ENCODE assay signal across 16 cellular contexts in genomic region chr7:139725843-139726484, GRCh38. TPM values are rescaled to one million over a fixed set of nuclear protein-coding genes. Genes with fewer than 3 reads are reported as not detected.
DNase-seq lines count a peak whose midpoint lies in the region; ATAC-seq and TF ChIP-seq lines count a peak whose summit lies in the region.
"Had no signal": no experiment of that assay in that cellular context is flagged by ENCODE, and none has a peak within 500 bp of the region (broad histone marks: within the 10 kb centered on the region; RNA-seq: fewer than 3 reads in every experiment).

No MANE protein-coding gene starts in this region.

- no peak overlapping the region for H3K4me3 Mint-ChIP-seq in stimulated activated naive CD8-positive, alpha-beta T cell treated with anti-CD3 and anti-CD28 coated beads, Interleukin-15, amount 100 ng/mL, for 72 hours
- peak overlapping the region; percentile 47 for H3K4me3 Mint-ChIP-seq in activated B cell treated with CpG ODN at 0.5 μM for 24 hours
- peak overlapping the region; percentile 69 for H3K4me3 Mint-ChIP-seq in memory B cell
- H3K4me3 Mint-ChIP-seq: neural crest cell had no signal

- TF ChIP-seq CTCF in activated B cell treated with CpG ODN at 0.5 μM for 24 hours (IDR thresholded peaks at IDR 0.05), result no peak
- no peak for TF ChIP-seq CTCF in vagina (IDR thresholded peaks at IDR 0.05)

- peaks cover 37% of the 10 kb centered on the region for H3K4me1 Mint-ChIP-seq in stimulated activated naive CD8-positive, alpha-beta T cell treated with anti-CD3 and anti-CD28 coated beads, Interleukin-15, amount 100 ng/mL, for 72 hours
- H3K4me1 Mint-ChIP-seq in activated B cell treated with CpG ODN at 0.5 μM for 24 hours (peaks cover 36% of the 10 kb centered on the region), memory B cell (peaks cover 30% of the 10 kb centered on the region)

- H3K36me3 ChIP-seq in vagina, result no peaks in the 10 kb centered on the region
- H3K36me3 ChIP-seq: suprapubic skin had no signal

- no peaks in the 10 kb centered on the region for H3K9me3 Mint-ChIP-seq in stimulated activated naive CD8-positive, alpha-beta T cell treated with anti-CD3 and anti-CD28 coated beads, Interleukin-15, amount 100 ng/mL, for 72 hours
- no peaks in the 10 kb centered on the region for H3K9me3 Mint-ChIP-seq in activated B cell treated with CpG ODN at 0.5 μM for 24 hours
- no peaks in the 10 kb centered on the region for H3K9me3 Mint-ChIP-seq in memory B cell
- H3K9me3 Mint-ChIP-seq: neural crest cell had no signal

- no peak for DNase-seq in stimulated activated naive CD8-positive, alpha-beta T cell treated with anti-CD3 and anti-CD28 coated beads, Interleukin-15, amount 100 ng/mL, for 72 hours
- no peak for DNase-seq in stimulated activated naive CD8-positive, alpha-beta T cell treated with anti-CD3 and anti-CD28 coated beads, Interleukin-15, Interleukin-2, amounts not matched to agents 100 U/mL and 50 U/mL, for 24 hours
- no peak for DNase-seq in activated B cell treated with CpG ODN at 0.5 μM for 24 hours
- no peak for DNase-seq in memory B cell (ENCODE audit: low spot score in 2 of 2)
- DNase-seq in vagina (ENCODE audit: extremely low spot score in 2 of 2), result no peak
- DNase-seq in medulla oblongata (ENCODE audit: extremely low spot score), result no peak
- DNase-seq in SW 1271 (lab: John Stamatoyannopoulos, UW), result no peak
- DNase-seq: activated T-cell treated with anti-CD3 and anti-CD28 coated beads for 4 hours; cortex of kidney; hippocampal formation; NCI-H2171 treated with DMSO at 0.1 percent for 48 hours; stimulated activated CD4-positive, alpha-beta T cell treated with anti-CD3 and anti-CD28 coated beads, Interleukin-2, amount 100 ng/mL, for 24 hours; T-helper 1 cell had no signal

- no peaks in the 10 kb centered on the region for H3K9me3 ChIP-seq in vagina
- H3K9me3 ChIP-seq: suprapubic skin had no signal

- intact Hi-C loops in activated B cell treated with CpG ODN at 0.5 μM for 24 hours (cut with micrococcal nuclease), result no loop called here
- intact Hi-C loops in vagina (cut with DNase I), result no loop called here

- CTCF ChIA-PET in activated B cell treated with CpG ODN at 0.5 μM for 24 hours (lab: Charles Lee), result interaction anchor here (1.3 to 1.4 kb wide), 2 partner anchors 12 to 79 kb away, joined by 3 read pairs; no protein-coding TSS in a partner anchor

- no peak for TF ChIP-seq POLR2A in vagina (IDR thresholded peaks at IDR 0.05)

- H3K36me3 Mint-ChIP-seq in activated B cell treated with CpG ODN at 0.5 μM for 24 hours (ENCODE audit: low read depth), result peaks cover 1% of the 10 kb centered on the region
- peaks cover 11% of the 10 kb centered on the region for H3K36me3 Mint-ChIP-seq in memory B cell

- POLR2A ChIA-PET in activated B cell treated with CpG ODN at 0.5 μM for 24 hours (lab: Charles Lee), result interaction anchor here (1.2 to 2.7 kb wide), 3 partner anchors 11 to 17 kb away, joined by 3 to 6 read pairs (median 4); no protein-coding TSS in a partner anchor

- no peaks in the 10 kb centered on the region for H3K27me3 Mint-ChIP-seq in stimulated activated naive CD8-positive, alpha-beta T cell treated with anti-CD3 and anti-CD28 coated beads, Interleukin-15, amount 100 ng/mL, for 72 hours
- H3K27me3 Mint-ChIP-seq in activated B cell treated with CpG ODN at 0.5 μM for 24 hours (no peaks in the 10 kb centered on the region), memory B cell (no peaks in the 10 kb centered on the region)

- peaks cover 50% of the 10 kb centered on the region for H3K4me1 ChIP-seq in vagina

- ATAC-seq in stimulated activated naive CD8-positive, alpha-beta T cell treated with anti-CD3 and anti-CD28 coated beads, Interleukin-15, amount 100 ng/mL, for 72 hours, result peak; percentile 49
- no peak for ATAC-seq in stimulated activated naive CD8-positive, alpha-beta T cell treated with anti-CD3 and anti-CD28 coated beads, Interleukin-15, Interleukin-2, amounts not matched to agents 100 U/mL and 50 U/mL, for 24 hours
- ATAC-seq in activated B cell treated with CpG ODN at 0.5 μM for 24 hours (ENCODE audit: low read depth), result peak; percentile 29
- ATAC-seq in memory B cell (ENCODE audit: low read depth), result peak; percentile 50
- ATAC-seq in GM21528 (IDR thresholded peaks at IDR 0.05; ENCODE audit: low FRiP score, unreplicated experiment), result no peak

- no peak overlapping the region for H3K27ac Mint-ChIP-seq in stimulated activated naive CD8-positive, alpha-beta T cell treated with anti-CD3 and anti-CD28 coated beads, Interleukin-15, amount 100 ng/mL, for 72 hours
- H3K27ac Mint-ChIP-seq in activated B cell treated with CpG ODN at 0.5 μM for 24 hours (peak overlapping the region; percentile 87), memory B cell (peak overlapping the region; percentile 91)

- H3K27me3 ChIP-seq in vagina, result no peaks in the 10 kb centered on the region
- H3K27me3 ChIP-seq: suprapubic skin had no signal

- peak overlapping the region; percentile 9 for H3K27ac ChIP-seq in vagina
- H3K27ac ChIP-seq: suprapubic skin had no signal

- H3K4me3 ChIP-seq in vagina, result no peak overlapping the region
- H3K4me3 ChIP-seq: suprapubic skin had no signal

RNA-seq across cellular contexts. Expression of gene HIPK2, which starts 51.8 kb away (rescaled TPM):
- 21.1 and 23.0 TPM in 2 replicates for total RNA-seq in activated B cell treated with CpG ODN at 0.5 μM for 24 hours
- total RNA-seq in vagina, result 21.9 TPM

Comparison
In these comparisons a context has a peak if more than half of its experiments do, and no peak if none do; other contexts are left out.
1. ATAC-seq: peak in stimulated activated naive CD8-positive, alpha-beta T cell treated with anti-CD3 and anti-CD28 coated beads, Interleukin-15, amount 100 ng/mL, for 72 hours (single experiment), activated B cell treated with CpG ODN at 0.5 μM for 24 hours (single experiment) and memory B cell (single experiment); none in stimulated activated naive CD8-positive, alpha-beta T cell treated with anti-CD3 and anti-CD28 coated beads, Interleukin-15, Interleukin-2, amounts not matched to agents 100 U/mL and 50 U/mL, for 24 hours (single experiment) and GM21528 (single experiment).
2. H3K27ac Mint-ChIP-seq: peak in activated B cell treated with CpG ODN at 0.5 μM for 24 hours (single experiment) and memory B cell (single experiment); none in stimulated activated naive CD8-positive, alpha-beta T cell treated with anti-CD3 and anti-CD28 coated beads, Interleukin-15, amount 100 ng/mL, for 72 hours (0 of 2).
3. H3K4me3 Mint-ChIP-seq: peak in activated B cell treated with CpG ODN at 0.5 μM for 24 hours (single experiment) and memory B cell (single experiment); none in stimulated activated naive CD8-positive, alpha-beta T cell treated with anti-CD3 and anti-CD28 coated beads, Interleukin-15, amount 100 ng/mL, for 72 hours (0 of 2).